In genomic region chr2:109021895-109022300, GRCh38 we compare ENCODE assay signal across 1 cellular context.
TF ChIP-seq lines count a peak whose summit lies in the region.

No MANE protein-coding gene starts in this region.

TF ChIP-seq in HepG2, 621 proteins besides CTCF, POLR2A, EP300 and RAD21 (continued from another document and continues in another):
- TF ChIP-seq CREBL2 (CRISPR knock-in tag; IDR thresholded peaks at IDR 0.05; ENCODE audit: borderline replicate concordance) = no peak
- 0 out of 2 replicates have a peak, but pooled peaks have one; percentile 25 for TF ChIP-seq ZNF441 (CRISPR knock-in tag; IDR thresholded peaks at IDR 0.05; ENCODE audit: borderline replicate concordance)
- TF ChIP-seq ZNF605 (CRISPR knock-in tag; IDR thresholded peaks at IDR 0.05) = peak; percentile 81
- TF ChIP-seq ZNF318 (CRISPR knock-in tag; IDR thresholded peaks at IDR 0.05) = no peak
- TF ChIP-seq MED1 (CRISPR knock-in tag; IDR thresholded peaks at IDR 0.05) = peak; percentile 68; the same call in 1 of the 2 replicates
- 0 out of 2 replicates have a peak, but pooled peaks have one; percentile 33 for TF ChIP-seq ZNF782 (CRISPR knock-in tag; IDR thresholded peaks at IDR 0.05; ENCODE audit: borderline replicate concordance)
- TF ChIP-seq IRF2 (CRISPR knock-in tag; IDR thresholded peaks at IDR 0.05) = no peak
- TF ChIP-seq HNRNPL (IDR thresholded peaks at IDR 0.05; ENCODE audit: low read depth, low read length) = peak; percentile 69; the same call in 1 of the 2 replicates
- TF ChIP-seq SPEN (CRISPR knock-in tag; IDR thresholded peaks at IDR 0.05; ENCODE audit: low read depth) = 0 out of 2 replicates have a peak, but pooled peaks have one; percentile 42
- TF ChIP-seq HNRNPUL1 (IDR thresholded peaks at IDR 0.05; ENCODE audit: low read depth, low read length) = no peak
- 0 out of 2 replicates have a peak, but pooled peaks have one; percentile 33 for TF ChIP-seq ARHGAP35 (CRISPR knock-in tag; IDR thresholded peaks at IDR 0.05; ENCODE audit: borderline replicate concordance)
- peak; percentile 63 for TF ChIP-seq ARID5B (CRISPR knock-in tag; IDR thresholded peaks at IDR 0.05)
- no peak for TF ChIP-seq MYPOP (CRISPR knock-in tag; IDR thresholded peaks at IDR 0.05)
- TF ChIP-seq HDAC2 (CRISPR knock-in tag; IDR thresholded peaks at IDR 0.05) = peak; percentile 64
- TF ChIP-seq FOSL2 (CRISPR knock-in tag; IDR thresholded peaks at IDR 0.05) = peak; percentile 43
- 0 out of 2 replicates have a peak, but pooled peaks have one; percentile 53 for TF ChIP-seq ZBTB42 (CRISPR knock-in tag; IDR thresholded peaks at IDR 0.05)
- TF ChIP-seq CBX2 (IDR thresholded peaks at IDR 0.05; ENCODE audit: low read depth, low read length) = no peak
- TF ChIP-seq CBX2 (CRISPR knock-in tag; IDR thresholded peaks at IDR 0.05; ENCODE audit: low read depth) = no peak
- peak; percentile 46; the same call in 1 of the 2 replicates for TF ChIP-seq BRF2 (CRISPR knock-in tag; IDR thresholded peaks at IDR 0.05)
- TF ChIP-seq ZNF597 (CRISPR knock-in tag; IDR thresholded peaks at IDR 0.05) = no peak
- TF ChIP-seq SOX5 (CRISPR knock-in tag; IDR thresholded peaks at IDR 0.05; ENCODE audit: borderline replicate concordance) = peak; percentile 55; the same call in 1 of the 2 replicates
- TF ChIP-seq PPARG (CRISPR knock-in tag; conservative IDR thresholded peaks at IDR 0.05) = peak; percentile 78
- TF ChIP-seq ZFP41 (CRISPR knock-in tag; IDR thresholded peaks at IDR 0.05; ENCODE audit: borderline replicate concordance) = 0 out of 2 replicates have a peak, but pooled peaks have one; percentile 38
- peak; percentile 57; the same call in 1 of the 2 replicates for TF ChIP-seq ZNF772 (CRISPR knock-in tag; IDR thresholded peaks at IDR 0.05)
- no peak for TF ChIP-seq ZNF879 (CRISPR knock-in tag; IDR thresholded peaks at IDR 0.05)
- TF ChIP-seq SOX6 (IDR thresholded peaks at IDR 0.05) = no peak
- TF ChIP-seq SOX6 (CRISPR knock-in tag; IDR thresholded peaks at IDR 0.05) = peak; percentile 46
- no peak for TF ChIP-seq ZNF326 (CRISPR knock-in tag; IDR thresholded peaks at IDR 0.05; ENCODE audit: borderline replicate concordance)
- no peak for TF ChIP-seq ZNF775 (CRISPR knock-in tag; IDR thresholded peaks at IDR 0.05; ENCODE audit: borderline replicate concordance)
- peak; percentile 58; the same call in 1 of the 2 replicates for TF ChIP-seq FOXO1 (CRISPR knock-in tag; IDR thresholded peaks at IDR 0.05)
- TF ChIP-seq PHF21A (CRISPR knock-in tag; IDR thresholded peaks at IDR 0.05) = peak; percentile 49; the same call in 1 of the 2 replicates
- TF ChIP-seq FOXA3 (CRISPR knock-in tag; IDR thresholded peaks at IDR 0.05) = 0 out of 2 replicates have a peak, but pooled peaks have one; percentile 35
- TF ChIP-seq ZNF230 (CRISPR knock-in tag; IDR thresholded peaks at IDR 0.05) = no peak
- 0 out of 2 replicates have a peak, but pooled peaks have one; percentile 42 for TF ChIP-seq NFAT5 (CRISPR knock-in tag; IDR thresholded peaks at IDR 0.05)
- TF ChIP-seq TBX2 (CRISPR knock-in tag; IDR thresholded peaks at IDR 0.05; ENCODE audit: borderline replicate concordance) = peak; percentile 61; the same call in 1 of the 2 replicates
